In genomic region chr7:100949227-100949930, GRCh38 we compare ENCODE assay signal across 18 cellular contexts. TPM values are rescaled to one million over a fixed set of nuclear protein-coding genes. Genes with fewer than 3 reads are reported as not detected.
A peak's percentile ranks its signal among the peaks of the same experiment; 100 is the strongest.
DNase-seq lines count a peak whose midpoint lies in the region; ATAC-seq and TF ChIP-seq lines count a peak whose summit lies in the region.
"Had no signal": no experiment of that assay in that cellular context is flagged by ENCODE, and none has a peak within 500 bp of the region (broad histone marks: within the 10 kb centered on the region; RNA-seq: fewer than 3 reads in every experiment).

TSS of gene MUC3A (plus strand) at chr7:100949534. CDS start at chr7:100949625, 91 bp downstream.

- peaks cover 14 to 48% (median 33%) of the 10 kb centered on the region in 10 experiments for H3K4me1 ChIP-seq in BLaER1 treated with 17β-estradiol and CSF1 and Interleukin-3, amounts not matched to agents 10 nM and 100 nM
- H3K4me1 ChIP-seq in IMR-90 (ENCODE audit: control insufficient read depth, insufficient read depth, low read length) (no peaks in the 10 kb centered on the region), neuronal stem cell (ENCODE audit: control insufficient read depth in 2 of 2, insufficient read depth in 1 of 2, low read depth in 1 of 2, low read length in 2 of 2) (peaks cover 2 to 13% of the 10 kb centered on the region in 2 donors), GM23248 (ENCODE audit: insufficient read depth) (no peaks in the 10 kb centered on the region)
- H3K4me1 ChIP-seq: left lung had no signal

- WGBS in IMR-90 (ENCODE audit: extremely low coverage in 2 of 2, insufficient read length in 1 of 2), 2 experiments, result 18% methylated on average over 3 of the region's 24 CpGs; no CpG with 5 or more reads in 1 of the 2 experiments
- no CpG with 5 or more reads among the region's 24 CpGs for WGBS in neuronal stem cell (ENCODE audit: extremely low coverage in 2 of 2, insufficient read length in 2 of 2, insufficient replicate concordance in 1 of 2), 2 donors
- 34% methylated on average over 22 to 24 of the region's 24 CpGs for WGBS in GM23248 (ENCODE audit: low coverage in 1 of 2, low lambda C conversion rate in 2 of 2, missing lambda C conversion rate in 2 of 2), 2 experiments

- DNase-seq in IMR-90 (no peak), left ventricle myocardium superior (no peak), neuronal stem cell (ENCODE audit: low spot score) (no peak), NCI-H2081 (lab: John Stamatoyannopoulos, UW) (no peak), GM23248 (no peak), NCI-H146 (lab: John Stamatoyannopoulos, UW) (no peak)
- DNase-seq: activated CD8-positive, alpha-beta T cell treated with anti-CD3 and anti-CD28 coated beads for 36 hours; activated T-cell treated with anti-CD3 and anti-CD28 coated beads, Interleukin-2, amount 50 U/mL, for 48 hours; brain microvascular endothelial cell; COR-L47; KG1; left lung; NCI-H1105; NCI-H82; substantia nigra had no signal

- no peak within 1 kb of the TSS for H2BK20ac ChIP-seq in IMR-90 (ENCODE audit: low read depth, low read length)

- 0 out of 2 replicates have a peak, but pooled peaks cover 4% of the 10 kb centered on the region for H3K9me1 ChIP-seq in IMR-90 (ENCODE audit: insufficient read depth, low read length)

- no peak within 1 kb of the TSS for H3K56ac ChIP-seq in IMR-90 (ENCODE audit: extremely low read depth, insufficient read depth, low read length)

- H2AK5ac ChIP-seq in IMR-90 (ENCODE audit: low read depth, low read length) (no peak within 1 kb of the TSS), neuronal stem cell (ENCODE audit: low read depth, low read length) (peak within 1 kb of the TSS; percentile 2)

- no peak within 1 kb of the TSS for H3K14ac ChIP-seq in IMR-90 (replicated peaks; ENCODE audit: low read depth, low read length)
- H3K14ac ChIP-seq in neuronal stem cell (ENCODE audit: low read length), result no peak within 1 kb of the TSS

- H3K79me2 ChIP-seq in GM23248 (ENCODE audit: insufficient read depth), result no peaks in the 10 kb centered on the region

- H4K20me1 ChIP-seq in BLaER1 treated with 17β-estradiol and CSF1 and Interleukin-3, amounts not matched to agents 10 nM and 100 nM, result no peaks in the 10 kb centered on the region
- no peaks in the 10 kb centered on the region for H4K20me1 ChIP-seq in IMR-90 (ENCODE audit: insufficient read depth, low read length)
- no peaks in the 10 kb centered on the region for H4K20me1 ChIP-seq in GM23248 (ENCODE audit: insufficient read depth)

- in situ Hi-C loops in IMR-90 (cut with MboI; ENCODE audit: low sequenced_read_pairs) (no loop called here), GM23248 (cut with MboI) (no loop called here)

- H3K27me3 ChIP-seq in BLaER1 treated with 17β-estradiol and CSF1 and Interleukin-3, amounts not matched to agents 10 nM and 100 nM, result no peaks in the 10 kb centered on the region
- H3K27me3 ChIP-seq in IMR-90 (ENCODE audit: control insufficient read depth, insufficient read depth, low read length) (peaks cover 51% of the 10 kb centered on the region), neuronal stem cell (ENCODE audit: control insufficient read depth in 3 of 3, insufficient read depth in 3 of 3, low read depth in 1 of 3, low read length in 3 of 3) (peaks cover 0 to 17% (median 9%) of the 10 kb centered on the region in 3 experiments), GM23248 (replicated peaks; ENCODE audit: insufficient read depth) (no peaks in the 10 kb centered on the region; the same call in none of the 2 replicates)

- no peaks in the 10 kb centered on the region for H3K9me2 ChIP-seq in GM23248 (ENCODE audit: insufficient read depth)

- H3K79me1 ChIP-seq in IMR-90 (ENCODE audit: low read depth in 1 of 2, low read length in 2 of 2), result no peaks in the 10 kb centered on the region
- H3K79me1 ChIP-seq in neuronal stem cell (ENCODE audit: low read depth, low read length), result no peaks in the 10 kb centered on the region

- TF ChIP-seq POLR2A in IMR-90 (IDR thresholded peaks at IDR 0.05; ENCODE audit: low read depth, low read length), result no peak

- no peaks in the 10 kb centered on the region for H3F3A ChIP-seq in GM23248 (ENCODE audit: insufficient read depth)

- no peak within 1 kb of the TSS; the same call in 1 of the 2 replicates for H3K23ac ChIP-seq in IMR-90 (ENCODE audit: low read depth, low read length)
- peak within 1 kb of the TSS; percentile 76 for H3K23ac ChIP-seq in neuronal stem cell (ENCODE audit: low read depth, low read length, poor library complexity)

- H2BK12ac ChIP-seq in neuronal stem cell (ENCODE audit: low read length), result no peak within 1 kb of the TSS

- no peak within 1 kb of the TSS for H2AK9ac ChIP-seq in IMR-90 (replicated peaks; ENCODE audit: low read depth, low read length, poor library complexity)

- H2AFZ ChIP-seq in IMR-90 (replicated peaks; ENCODE audit: low read length, poor library complexity) (peak within 1 kb of the TSS; percentile 74), neuronal stem cell (ENCODE audit: low read length) (peak within 1 kb of the TSS; percentile 43), GM23248 (no peak within 1 kb of the TSS)

- BruUV-seq in IMR-90 (replicated peaks; lab: Mats Ljungman, UMichigan), result no TSS peak

- no peak within 1 kb of the TSS for H2BK5ac ChIP-seq in IMR-90 (ENCODE audit: low read depth, low read length, poor library complexity, severe bottlenecking)
- H2BK5ac ChIP-seq in neuronal stem cell (ENCODE audit: low read length), result peak within 1 kb of the TSS; percentile 56

- no peak within 1 kb of the TSS for H4K8ac ChIP-seq in IMR-90 (ENCODE audit: low read depth in 2 of 2, low read length in 2 of 2)
- H4K8ac ChIP-seq in neuronal stem cell (ENCODE audit: low read depth, low read length), result no peak within 1 kb of the TSS

- no peak within 1 kb of the TSS for H3K4ac ChIP-seq in IMR-90 (ENCODE audit: low read depth, low read length)
- H3K4ac ChIP-seq in neuronal stem cell (ENCODE audit: low read length), result no peak within 1 kb of the TSS

- H4K91ac ChIP-seq in IMR-90 (ENCODE audit: insufficient read depth, low read depth, low read length) (no peak within 1 kb of the TSS), neuronal stem cell (ENCODE audit: low read depth, low read length, poor library complexity) (no peak within 1 kb of the TSS)

- H3K27ac ChIP-seq in BLaER1 treated with 17β-estradiol and CSF1 and Interleukin-3, amounts not matched to agents 10 nM and 100 nM, result no peak within 1 kb of the TSS
- H3K27ac ChIP-seq in IMR-90 (ENCODE audit: insufficient read depth, low read length) (no peak within 1 kb of the TSS), neuronal stem cell (replicated peaks; ENCODE audit: low read length) (no peak within 1 kb of the TSS), GM23248 (no peak within 1 kb of the TSS)
- H3K27ac ChIP-seq: brain microvascular endothelial cell, left lung had no signal

- no peak within 1 kb of the TSS for H3K18ac ChIP-seq in IMR-90 (ENCODE audit: low read depth, low read length)
- H3K18ac ChIP-seq in neuronal stem cell (ENCODE audit: low read length), result peak within 1 kb of the TSS; percentile 23

- POLR2A ChIA-PET in IMR-90 (lab: Charles Lee; ENCODE audit: unreplicated experiment), result no interaction called here

- CTCF ChIA-PET in IMR-90 (lab: Yijun Ruan, JAX), result no interaction called here

- no peaks in the 10 kb centered on the region for H3K36me3 ChIP-seq in BLaER1 treated with 17β-estradiol and CSF1 and Interleukin-3, amounts not matched to agents 10 nM and 100 nM
- H3K36me3 ChIP-seq in IMR-90 (ENCODE audit: control insufficient read depth, insufficient read depth, low read length), result no peaks in the 10 kb centered on the region
- no peaks in the 10 kb centered on the region for H3K36me3 ChIP-seq in neuronal stem cell (replicated peaks in 1 of 2; ENCODE audit: control insufficient read depth in 2 of 2, insufficient read depth in 2 of 2, low read length in 2 of 2)
- H3K36me3 ChIP-seq in GM23248 (ENCODE audit: low read depth), result no peaks in the 10 kb centered on the region
- H3K36me3 ChIP-seq: brain microvascular endothelial cell, left lung had no signal

- H3K9ac ChIP-seq in BLaER1 treated with 17β-estradiol and CSF1 and Interleukin-3, amounts not matched to agents 10 nM and 100 nM, result no peak within 1 kb of the TSS
- no peak within 1 kb of the TSS for H3K9ac ChIP-seq in IMR-90 (ENCODE audit: low read depth, low read length)
- no peak within 1 kb of the TSS for H3K9ac ChIP-seq in neuronal stem cell (ENCODE audit: low read depth, low read length, poor library complexity)
- H3K9ac ChIP-seq in GM23248, result no peak within 1 kb of the TSS

- peaks cover 0 to 4% (median under 1%) of the 10 kb centered on the region in 11 experiments; a peak in 2 of 22 replicates for H3K9me3 ChIP-seq in BLaER1 treated with 17β-estradiol and CSF1 and Interleukin-3, amounts not matched to agents 10 nM and 100 nM (replicated peaks in 1 of 11)
- H3K9me3 ChIP-seq in IMR-90 (ENCODE audit: control insufficient read depth, insufficient read depth, low read length), result peaks cover 3% of the 10 kb centered on the region; the same call in 1 of the 2 replicates
- peaks cover 0 to 2% of the 10 kb centered on the region in 2 donors for H3K9me3 ChIP-seq in neuronal stem cell (replicated peaks in 1 of 2; ENCODE audit: control insufficient read depth in 2 of 2, insufficient read depth in 1 of 2, low read depth in 1 of 2, low read length in 2 of 2)
- no peaks in the 10 kb centered on the region for H3K9me3 ChIP-seq in GM23248 (ENCODE audit: low read depth)
- H3K9me3 ChIP-seq: left lung had no signal

- intact Hi-C loops in IMR-90 (cut with micrococcal nuclease) (no loop called here), left ventricle myocardium superior (cut with micrococcal nuclease) (no loop called here)

- no peak for TF ChIP-seq RAD21 in IMR-90 (IDR thresholded peaks at IDR 0.05; ENCODE audit: low read length)

- H2BK15ac ChIP-seq in IMR-90 (ENCODE audit: low read depth, low read length) (no peak within 1 kb of the TSS), neuronal stem cell (ENCODE audit: low read length) (peak within 1 kb of the TSS; percentile 57)

- H2BK120ac ChIP-seq in IMR-90 (ENCODE audit: low read depth, low read length) (no peak within 1 kb of the TSS), neuronal stem cell (ENCODE audit: low read depth, low read length) (no peak within 1 kb of the TSS)

- TF ChIP-seq CTCF in IMR-90 (conservative IDR thresholded peaks at IDR 0.05; ENCODE audit: low read depth, low read length), result no peak

- H4K5ac ChIP-seq in IMR-90 (ENCODE audit: low read depth, low read length), result no peak within 1 kb of the TSS

- H3K4me2 ChIP-seq in BLaER1 treated with 17β-estradiol and CSF1 and Interleukin-3, amounts not matched to agents 10 nM and 100 nM, result peak within 1 kb of the TSS in 7 of 11 experiments; percentile 17 to 82 (median 26); a peak in 11 of 22 replicates
- H3K4me2 ChIP-seq in IMR-90 (ENCODE audit: low read depth, low read length) (no peak within 1 kb of the TSS), neuronal stem cell (ENCODE audit: insufficient read depth, low read length, poor library complexity, severe bottlenecking) (no peak within 1 kb of the TSS), GM23248 (ENCODE audit: unreplicated experiment) (no peak within 1 kb of the TSS)

- ATAC-seq in IMR-90 (ENCODE audit: low read depth) (peak; percentile 32; the same call in 1 of the 2 replicates), left ventricle myocardium superior (peak; percentile 41), GM21529 (IDR thresholded peaks at IDR 0.05; ENCODE audit: unreplicated experiment) (no peak)
- ATAC-seq: activated CD8-positive, alpha-beta T cell treated with anti-CD3 and anti-CD28 coated beads for 36 hours; left lung had no signal

- H3K4me3 ChIP-seq in BLaER1 treated with 17β-estradiol and CSF1 and Interleukin-3, amounts not matched to agents 10 nM and 100 nM, result no peak within 1 kb of the TSS
- H3K4me3 ChIP-seq in IMR-90 (ENCODE audit: insufficient read depth, low read depth, low read length), result no peak within 1 kb of the TSS
- no peak within 1 kb of the TSS for H3K4me3 ChIP-seq in neuronal stem cell (ENCODE audit: low read length in 2 of 2)
- H3K4me3 ChIP-seq in GM23248, result no peak within 1 kb of the TSS
- H3K4me3 ChIP-seq: left lung had no signal

- dilution Hi-C loops in IMR-90 (cut with HindIII; ENCODE audit: low sequenced_read_pairs, unreplicated experiment), result no loop called here

RNA-seq across cellular contexts. Expression of gene MUC3A, which starts in this region (rescaled TPM):
- not detected in 2 replicates for total RNA-seq in IMR-90 (2012; rRNA removed)
- polyA plus RNA-seq in IMR-90 (2012; rRNA removed), result 0.05 TPM in 1 of 2 replicates, not detected in the other
- not detected in 2 replicates for polyA plus RNA-seq in IMR-90 (2012; cell fraction: cytosol; rRNA removed)
- 0.03 TPM in 1 of 2 replicates, not detected in the other for polyA plus RNA-seq in IMR-90 (2012; cell fraction: nucleus; rRNA removed; ENCODE audit: low replicate concordance)
- total RNA-seq in left ventricle myocardium superior, result 0.57 TPM
- 5.0 TPM for polyA plus RNA-seq in neuronal stem cell (2013, experiment 1 of 2)
- 4.9 TPM for polyA plus RNA-seq in neuronal stem cell (2013, experiment 2 of 2)
- not detected in 2 replicates for total RNA-seq in GM23248 (2014; rRNA removed; shearing (Covaris generic))
- not detected in 2 replicates for polyA plus RNA-seq in GM23248 (2016; fragmentation: Nextera tagmentation; extraction: Ambion mirVana)
- total RNA-seq: activated CD8-positive, alpha-beta T cell treated with anti-CD3 and anti-CD28 coated beads for 36 hours had no signal
- polyA plus RNA-seq: AG04450 had no signal

Comparison
In these comparisons a context has a peak if more than half of its experiments do, and no peak if none do; other contexts are left out.
1. Peak in ATAC-seq in IMR-90; RNA of the gene not detected or under 1 TPM.
2. Peak in ATAC-seq in left ventricle myocardium superior; RNA of the gene not detected or under 1 TPM.
3. H3K4me2 ChIP-seq: peak in BLaER1 treated with 17β-estradiol and CSF1 and Interleukin-3, amounts not matched to agents 10 nM and 100 nM (7 of 11); none in IMR-90 (single experiment), neuronal stem cell (single experiment) and GM23248 (single experiment).